In genomic region chr1:18339161-18339560, GRCh38 we compare ENCODE assay signal across 20 cellular contexts.
"Had no signal": no experiment of that assay in that cellular context is flagged by ENCODE, and none has a peak within 500 bp of the region (broad histone marks: within the 10 kb centered on the region; RNA-seq: fewer than 3 reads in every experiment).

No MANE protein-coding gene starts in this region.

- H3K27ac Mint-ChIP-seq: activated T-cell treated with anti-CD3 and anti-CD28 coated beads, Interleukin-2, amount 50 U/mL, for 72 hours; nephron; stimulated activated memory B cell treated with anti-CD40 and anti-IgM and Interleukin-4, amounts not matched to agents 10 μg/mL and 1 μg/mL and 100 μg/mL, for 72 hours had no signal

- DNase-seq: activated CD4-positive, alpha-beta T cell treated with anti-CD3 and anti-CD28 coated beads, Interleukin-2, amount 50 U/mL, for 4 hours; activated effector memory CD4-positive, alpha-beta T cell treated with anti-CD3 and anti-CD28 coated beads, Interleukin-2, amount 50 U/mL, for 16 hours; activated naive CD4-positive, alpha-beta T cell treated with anti-CD3 and anti-CD28 coated beads, Interleukin-2, amount 50 U/mL, for 16 hours; activated T-cell treated with anti-CD3 and anti-CD28 coated beads, Interleukin-2, amount 50 U/mL, for 72 hours; aorta; brain microvascular endothelial cell; foreskin keratinocyte; hypothalamus; islet precursor cell; midbrain; nucleus accumbens; sigmoid colon; stimulated activated CD4-positive, alpha-beta T cell treated with anti-CD3 and anti-CD28 coated beads, Interleukin-4, amount 100 ng/mL, for 4 hours; testis; upper lobe of left lung had no signal

- H3K4me3 Mint-ChIP-seq: activated T-cell treated with anti-CD3 and anti-CD28 coated beads, Interleukin-2, amount 50 U/mL, for 72 hours; central memory CD8-positive, alpha-beta T cell; nephron; stimulated activated memory B cell treated with anti-CD40 and anti-IgM and Interleukin-4, amounts not matched to agents 10 μg/mL and 1 μg/mL and 100 μg/mL, for 72 hours had no signal

- H3K4me1 Mint-ChIP-seq: central memory CD8-positive, alpha-beta T cell; nephron; stimulated activated memory B cell treated with anti-CD40 and anti-IgM and Interleukin-4, amounts not matched to agents 10 μg/mL and 1 μg/mL and 100 μg/mL, for 72 hours had no signal

- H3K9me3 Mint-ChIP-seq: activated T-cell treated with anti-CD3 and anti-CD28 coated beads, Interleukin-2, amount 50 U/mL, for 72 hours; central memory CD8-positive, alpha-beta T cell; nephron had no signal

- H3K4me3 ChIP-seq: coronary artery, sigmoid colon, testis, upper lobe of left lung had no signal

- H3K4me1 ChIP-seq: foreskin keratinocyte, sigmoid colon, testis, upper lobe of left lung had no signal

- ATAC-seq: activated T-cell treated with anti-CD3 and anti-CD28 coated beads, Interleukin-2, amount 50 U/mL, for 72 hours; foreskin keratinocyte; left lobe of liver; stimulated activated memory B cell treated with anti-CD40 and anti-IgM and Interleukin-4, amounts not matched to agents 10 μg/mL and 1 μg/mL and 100 μg/mL, for 72 hours had no signal

- H3K27ac ChIP-seq: brain microvascular endothelial cell, coronary artery, foreskin keratinocyte, sigmoid colon, testis, upper lobe of left lung had no signal

- H3K27me3 ChIP-seq: brain microvascular endothelial cell, foreskin keratinocyte, sigmoid colon, testis, upper lobe of left lung had no signal

- H3K27me3 Mint-ChIP-seq: stimulated activated memory B cell treated with anti-CD40 and anti-IgM and Interleukin-4, amounts not matched to agents 10 μg/mL and 1 μg/mL and 100 μg/mL, for 72 hours had no signal

- H3K36me3 Mint-ChIP-seq: stimulated activated memory B cell treated with anti-CD40 and anti-IgM and Interleukin-4, amounts not matched to agents 10 μg/mL and 1 μg/mL and 100 μg/mL, for 72 hours had no signal

- H3K9me3 ChIP-seq: sigmoid colon, testis, upper lobe of left lung had no signal

- H3K36me3 ChIP-seq: brain microvascular endothelial cell, sigmoid colon, upper lobe of left lung had no signal
